ENCODE assay signal across 20 cellular contexts in genomic region chr6:40968620-40969145, GRCh38.
DNase-seq lines count a peak whose midpoint lies in the region; ATAC-seq, FAIRE-seq and TF ChIP-seq lines count a peak whose summit lies in the region.
"Had no signal": no experiment of that assay in that cellular context is flagged by ENCODE, and none has a peak within 500 bp of the region (broad histone marks: within the 10 kb centered on the region; RNA-seq: fewer than 3 reads in every experiment).

No MANE protein-coding gene starts in this region.

- no peaks in the 10 kb centered on the region for H3K36me3 ChIP-seq in Panc1 (ENCODE audit: control insufficient read depth, insufficient read depth, low read length)
- H3K36me3 ChIP-seq in K562 (ENCODE audit: control insufficient read depth, insufficient read depth, low read length), result no peaks in the 10 kb centered on the region
- H3K36me3 ChIP-seq in PC-9 (ENCODE audit: low read depth), result no peaks in the 10 kb centered on the region

- no peak for TF ChIP-seq RAD21 in K562 (CRISPR knock-in tag; conservative IDR thresholded peaks at IDR 0.05 in 1 of 2, IDR thresholded peaks at IDR 0.05 in 1 of 2)

- POLR2A ChIA-PET in Panc1 (lab: Charles Lee) (no interaction called here), K562 (lab: Yijun Ruan, JAX) (no interaction called here), PC-9 (lab: Charles Lee; ENCODE audit: unreplicated experiment) (no interaction called here)

- no peak overlapping the region for H2AFZ ChIP-seq in K562 (ENCODE audit: low read depth, low read length)
- no peak overlapping the region for H2AFZ ChIP-seq in PC-9

- no peak overlapping the region for H3K9ac ChIP-seq in K562 (ENCODE audit: insufficient read depth in 1 of 2, low read depth in 2 of 2, low read length in 2 of 2)

- no peaks in the 10 kb centered on the region for H3K79me2 ChIP-seq in K562 (ENCODE audit: control insufficient read depth, insufficient read depth, low read length)
- H3K79me2 ChIP-seq in PC-9 (ENCODE audit: low read depth), result no peaks in the 10 kb centered on the region

- H3K4me3 ChIP-seq in Panc1 (ENCODE audit: low read depth in 2 of 2, low read length in 2 of 2) (no peak overlapping the region), K562 (no peak overlapping the region), PC-9 (no peak overlapping the region)

- H3K9me3 ChIP-seq in Panc1 (ENCODE audit: control insufficient read depth, insufficient read depth, low read depth, low read length) (no peaks in the 10 kb centered on the region), K562 (replicated peaks; ENCODE audit: control insufficient read depth, insufficient read depth, low read depth, low read length) (no peaks in the 10 kb centered on the region), PC-9 (ENCODE audit: insufficient read depth, low read depth) (no peaks in the 10 kb centered on the region)
- H3K9me3 ChIP-seq: Caco-2 had no signal

- TF ChIP-seq EP300 in K562 (IDR thresholded peaks at IDR 0.05; ENCODE audit: low read length), result no peak

- no peaks in the 10 kb centered on the region for H3K9me1 ChIP-seq in K562 (ENCODE audit: control insufficient read depth, insufficient read depth, low read length)

- FAIRE-seq in K562 (lab: Jason Lieb, UNC), result no peak
- FAIRE-seq: D721Med, GM12892, GM18507 had no signal

- ATAC-seq in Panc1 (no peak), K562 (no peak), sciatic nerve (peak; percentile 96), HG03039 (IDR thresholded peaks at IDR 0.05; ENCODE audit: unreplicated experiment) (no peak)

- in situ Hi-C loops in Panc1 (cut with HindIII; ENCODE audit: low pct_unique_long_range_greater_than_20kb, low sequenced_read_pairs), result no loop called here
- in situ Hi-C loops in K562 (cut with MboI), result no loop called here

- no peaks in the 10 kb centered on the region; the same call in 1 of the 2 replicates for H3K9me2 ChIP-seq in PC-9 (ENCODE audit: insufficient read depth)

- no peak for TF ChIP-seq CTCF in Panc1 (IDR thresholded peaks at IDR 0.05)
- TF ChIP-seq CTCF in K562 (IDR thresholded peaks at IDR 0.05 in 2 of 3, conservative IDR thresholded peaks at IDR 0.05 in 1 of 3; ENCODE audit: insufficient read depth in 2 of 3, low read depth in 1 of 3, low read length in 3 of 3), result no peak
- TF ChIP-seq CTCF in PC-9 (conservative IDR thresholded peaks at IDR 0.05), result no peak

- H3K27ac ChIP-seq in Panc1 (ENCODE audit: low read length) (peak overlapping the region; percentile 74; the same call in 1 of the 2 replicates), K562 (ENCODE audit: extremely low read depth, low read depth, low read length) (no peak overlapping the region), PC-9 (no peak overlapping the region)
- H3K27ac ChIP-seq: C4-2B, HL-60 had no signal

- no peak for TF ChIP-seq POLR2A in K562 (conservative IDR thresholded peaks at IDR 0.05)

- DNase-seq in EH (ENCODE audit: low read depth), result peak; percentile 55
- DNase-seq in Panc1 (ENCODE audit: low read depth, low spot score), result no peak
- DNase-seq in K562 (ENCODE audit: extremely low read depth in 1 of 4, low spot score in 3 of 4), result no peak
- DNase-seq in sciatic nerve (ENCODE audit: low spot score), result peak; percentile 66
- DNase-seq in PC-9, result no peak
- DNase-seq in NCI-H2227 (lab: John Stamatoyannopoulos, UW; ENCODE audit: unreplicated experiment), result no peak
- no peak for DNase-seq in glomerular visceral epithelial cell (ENCODE audit: extremely low spot score)
- DNase-seq: Caco-2; CD4-positive, alpha-beta T cell; GDM1; GOT3; H7; IMR-90; KBM-7 had no signal

- H3K4me2 ChIP-seq in K562 (ENCODE audit: insufficient read depth, low read length) (no peak overlapping the region), PC-9 (no peak overlapping the region)

- H3K27me3 ChIP-seq in Panc1 (ENCODE audit: control insufficient read depth, insufficient read depth, low read length) (no peaks in the 10 kb centered on the region), K562 (ENCODE audit: control insufficient read depth in 2 of 2, insufficient read depth in 2 of 2, low read length in 2 of 2) (peaks cover 0 to 4% of the 10 kb centered on the region in 2 experiments; a peak in 2 of 5 replicates), PC-9 (ENCODE audit: insufficient read depth, low read depth) (no peaks in the 10 kb centered on the region)

- no peaks in the 10 kb centered on the region for H4K20me1 ChIP-seq in K562 (replicated peaks; ENCODE audit: control insufficient read depth, insufficient read depth, low read length)
- H4K20me1 ChIP-seq in PC-9 (ENCODE audit: insufficient read depth), result no peaks in the 10 kb centered on the region

- CTCF ChIA-PET in Panc1 (lab: Charles Lee), result interaction anchor here (0.6 kb wide), 1 partner anchor 19 kb away, joined by 4 read pairs; no protein-coding TSS in a partner anchor
- CTCF ChIA-PET in K562 (lab: Yijun Ruan, JAX; ENCODE audit: low intra/inter-chr PET ratio), result no interaction called here
- CTCF ChIA-PET in PC-9 (lab: Charles Lee), result no interaction called here

- BruUV-seq in Panc1 (replicated peaks; lab: Mats Ljungman, UMichigan), result no TSS peak
- no TSS peak for BruUV-seq in K562 (replicated peaks; lab: Mats Ljungman, UMichigan)
- no TSS peak for BruUV-seq in PC-9 (replicated peaks; lab: Mats Ljungman, UMichigan)

- H3F3A ChIP-seq in PC-9 (ENCODE audit: insufficient read depth, low read depth), result peaks cover 9% of the 10 kb centered on the region; the same call in 1 of the 2 replicates

- H3K4me1 ChIP-seq in Panc1 (ENCODE audit: control insufficient read depth, insufficient read depth, low read length) (no peaks in the 10 kb centered on the region; the same call in none of the 2 replicates), K562 (replicated peaks in 1 of 2; ENCODE audit: control insufficient read depth in 2 of 2, insufficient read depth in 2 of 2, low read length in 2 of 2) (no peaks in the 10 kb centered on the region), PC-9 (replicated peaks; ENCODE audit: insufficient read depth) (no peaks in the 10 kb centered on the region)
- H3K4me1 ChIP-seq: Caco-2 had no signal

- intact Hi-C loops in Panc1 (cut with micrococcal nuclease; ENCODE audit: unreplicated experiment), result no loop called here
- intact Hi-C loops in K562 (cut with micrococcal nuclease), result no loop called here
- intact Hi-C loops in sciatic nerve (cut with DNase I), result no loop called here
- intact Hi-C loops in PC-9 (cut with micrococcal nuclease; ENCODE audit: unreplicated experiment), result no loop called here

TF ChIP-seq in K562, 482 proteins besides CTCF, POLR2A, EP300 and RAD21 (continues in another document):
- TF ChIP-seq PBX2 (CRISPR knock-in tag; IDR thresholded peaks at IDR 0.05; ENCODE audit: low read depth) (no peak), PBX2 (tag; conservative IDR thresholded peaks at IDR 0.05; ENCODE audit: low read depth) (no peak), ARID3B (CRISPR knock-in tag; IDR thresholded peaks at IDR 0.05; ENCODE audit: borderline replicate concordance) (no peak), ZBTB5 (IDR thresholded peaks at IDR 0.05) (no peak), CREM (IDR thresholded peaks at IDR 0.05; ENCODE audit: low read depth) (no peak)

Comparison
In these comparisons a context has a peak if more than half of its experiments do, and no peak if none do; other contexts are left out.
1. DNase-seq: peak in EH (single experiment) and sciatic nerve (single experiment); none in Panc1 (single experiment), K562 (0 of 4), PC-9 (0 of 2), NCI-H2227 (single experiment) and glomerular visceral epithelial cell (single experiment).